Comparison of ENCODE assay signal across 13 cellular contexts in genomic region chr14:55650992-55651391, GRCh38.
A peak's percentile ranks its signal among the peaks of the same experiment; 100 is the strongest.
DNase-seq lines count a peak whose midpoint lies in the region; ATAC-seq lines count a peak whose summit lies in the region.
"Had no signal": no experiment of that assay in that cellular context is flagged by ENCODE, and none has a peak within 500 bp of the region (broad histone marks: within the 10 kb centered on the region; RNA-seq: fewer than 3 reads in every experiment).

No MANE protein-coding gene starts in this region.

- POLR2A ChIA-PET in activated CD4-positive, alpha-beta T cell treated with anti-CD3 and anti-CD28 coated beads for 36 hours (lab: Charles Lee) = no interaction called here

- peak overlapping the region; percentile 16 for H3K27ac Mint-ChIP-seq in activated CD4-positive, alpha-beta T cell treated with anti-CD3 and anti-CD28 coated beads for 36 hours
- peak overlapping the region; percentile 25 for H3K27ac Mint-ChIP-seq in activated naive CD8-positive, alpha-beta T cell
- no peak overlapping the region for H3K27ac Mint-ChIP-seq in activated naive CD8-positive, alpha-beta T cell treated with anti-CD3 and anti-CD28 coated beads, Interleukin-2, amount 50 U/mL, for 24 hours
- peak overlapping the region; percentile 11 to 26 for H3K27ac Mint-ChIP-seq in effector memory CD8-positive, alpha-beta T cell

- no peaks in the 10 kb centered on the region for H3K4me1 ChIP-seq in HAP-1
- H3K4me1 ChIP-seq: BLaER1 had no signal

- in situ Hi-C loops in HAP-1 (cut with MboI; ENCODE audit: low sequenced_read_pairs) = loop anchor here (25.0 kb wide), 1 partner anchor 214 kb away; the partner anchor contains the start of gene TBPL2

- no peaks in the 10 kb centered on the region for H3K9me3 Mint-ChIP-seq in activated CD4-positive, alpha-beta T cell treated with anti-CD3 and anti-CD28 coated beads for 36 hours (ENCODE audit: low read depth)
- H3K9me3 Mint-ChIP-seq in activated naive CD8-positive, alpha-beta T cell (ENCODE audit: low read depth) = no peaks in the 10 kb centered on the region
- no peaks in the 10 kb centered on the region for H3K9me3 Mint-ChIP-seq in activated naive CD8-positive, alpha-beta T cell treated with anti-CD3 and anti-CD28 coated beads, Interleukin-2, amount 50 U/mL, for 24 hours
- H3K9me3 Mint-ChIP-seq in effector memory CD8-positive, alpha-beta T cell = no peaks in the 10 kb centered on the region

- CTCF ChIA-PET in activated CD4-positive, alpha-beta T cell treated with anti-CD3 and anti-CD28 coated beads for 36 hours (lab: Charles Lee) = interaction anchor here (0.6 to 1.4 kb wide), 5 partner anchors 10 to 204 kb away, joined by 3 to 4 read pairs (median 3); no protein-coding TSS in a partner anchor

- H3K36me3 ChIP-seq in HAP-1 (replicated peaks) = peaks cover 56% of the 10 kb centered on the region

- no peak for ATAC-seq in activated CD4-positive, alpha-beta T cell treated with anti-CD3 and anti-CD28 coated beads for 36 hours
- ATAC-seq in activated naive CD8-positive, alpha-beta T cell treated with anti-CD3 and anti-CD28 coated beads, Interleukin-2, amount 50 U/mL, for 24 hours = no peak
- ATAC-seq in effector memory CD8-positive, alpha-beta T cell (replicated peaks) = no peak
- ATAC-seq: HCT116 had no signal

- peaks cover 11% of the 10 kb centered on the region for H3K4me1 Mint-ChIP-seq in activated CD4-positive, alpha-beta T cell treated with anti-CD3 and anti-CD28 coated beads for 36 hours
- peaks cover 6% of the 10 kb centered on the region for H3K4me1 Mint-ChIP-seq in activated naive CD8-positive, alpha-beta T cell (ENCODE audit: low read depth)
- peaks cover 2% of the 10 kb centered on the region for H3K4me1 Mint-ChIP-seq in activated naive CD8-positive, alpha-beta T cell treated with anti-CD3 and anti-CD28 coated beads, Interleukin-2, amount 50 U/mL, for 24 hours
- peaks cover 0 to 9% of the 10 kb centered on the region in 2 donors for H3K4me1 Mint-ChIP-seq in effector memory CD8-positive, alpha-beta T cell (ENCODE audit: low read depth in 2 of 2)

- intact Hi-C loops in activated CD4-positive, alpha-beta T cell treated with anti-CD3 and anti-CD28 coated beads for 36 hours (cut with DNase I, micrococcal nuclease) = no loop called here

- no peaks in the 10 kb centered on the region for H3K9me3 ChIP-seq in HAP-1
- H3K9me3 ChIP-seq: BLaER1 had no signal

- no peaks in the 10 kb centered on the region for H3K27me3 ChIP-seq in HAP-1 (ENCODE audit: low read depth)
- H3K27me3 ChIP-seq: BLaER1 had no signal

- peaks cover 43% of the 10 kb centered on the region for H3K36me3 Mint-ChIP-seq in activated CD4-positive, alpha-beta T cell treated with anti-CD3 and anti-CD28 coated beads for 36 hours (ENCODE audit: low read depth)
- H3K36me3 Mint-ChIP-seq in activated naive CD8-positive, alpha-beta T cell = peaks cover 26% of the 10 kb centered on the region
- peaks cover 55% of the 10 kb centered on the region for H3K36me3 Mint-ChIP-seq in activated naive CD8-positive, alpha-beta T cell treated with anti-CD3 and anti-CD28 coated beads, Interleukin-2, amount 50 U/mL, for 24 hours (ENCODE audit: low read depth)
- peaks cover 61% of the 10 kb centered on the region for H3K36me3 Mint-ChIP-seq in effector memory CD8-positive, alpha-beta T cell (ENCODE audit: insufficient read depth)

- H3K4me3 Mint-ChIP-seq in activated CD4-positive, alpha-beta T cell treated with anti-CD3 and anti-CD28 coated beads for 36 hours = no peak overlapping the region
- no peak overlapping the region for H3K4me3 Mint-ChIP-seq in activated naive CD8-positive, alpha-beta T cell
- H3K4me3 Mint-ChIP-seq in activated naive CD8-positive, alpha-beta T cell treated with anti-CD3 and anti-CD28 coated beads, Interleukin-2, amount 50 U/mL, for 24 hours = no peak overlapping the region
- no peak overlapping the region for H3K4me3 Mint-ChIP-seq in effector memory CD8-positive, alpha-beta T cell

- no peaks in the 10 kb centered on the region for H3K27me3 Mint-ChIP-seq in activated CD4-positive, alpha-beta T cell treated with anti-CD3 and anti-CD28 coated beads for 36 hours
- no peaks in the 10 kb centered on the region for H3K27me3 Mint-ChIP-seq in activated naive CD8-positive, alpha-beta T cell
- H3K27me3 Mint-ChIP-seq in activated naive CD8-positive, alpha-beta T cell treated with anti-CD3 and anti-CD28 coated beads, Interleukin-2, amount 50 U/mL, for 24 hours = no peaks in the 10 kb centered on the region
- no peaks in the 10 kb centered on the region for H3K27me3 Mint-ChIP-seq in effector memory CD8-positive, alpha-beta T cell

- DNase-seq in activated CD4-positive, alpha-beta T cell treated with anti-CD3 and anti-CD28 coated beads for 36 hours = no peak
- no peak for DNase-seq in activated CD4-positive, alpha-beta T cell treated with anti-CD3 and anti-CD28 coated beads for 4 hours
- no peak for DNase-seq in activated naive CD8-positive, alpha-beta T cell treated with anti-CD3 and anti-CD28 coated beads, Interleukin-2, amount 50 U/mL, for 24 hours
- DNase-seq in effector memory CD8-positive, alpha-beta T cell = no peak
- DNase-seq in HAP-1 (ENCODE audit: low spot score in 2 of 2) (no peak), NCI-H2196 (lab: John Stamatoyannopoulos, UW; ENCODE audit: unreplicated experiment) (no peak)
- DNase-seq: 8988T, AML-193, DMS53, GF-D8 had no signal

- no peak overlapping the region for H3K4me3 ChIP-seq in HAP-1
- H3K4me3 ChIP-seq: BLaER1 had no signal
